Comparison of ENCODE assay signal across 8 cellular contexts in genomic region chr9:83979812-83980394, GRCh38. TPM values are rescaled to one million over a fixed set of nuclear protein-coding genes. Genes with fewer than 3 reads are reported as not detected.
DNase-seq lines count a peak whose midpoint lies in the region; ATAC-seq and TF ChIP-seq lines count a peak whose summit lies in the region.

TSS of gene HNRNPK (minus strand) at chr9:83980215. CDS start at chr9:83978252, 1,963 bp downstream.

- WGBS in H9 (ENCODE audit: extremely low coverage, insufficient read length, low lambda C conversion rate): no CpG with 5 or more reads among the region's 57 CpGs

- no peak within 1 kb of the TSS for H2BK20ac ChIP-seq in H9 (ENCODE audit: low read depth, low read length, poor library complexity, severe bottlenecking)

- H3K79me2 ChIP-seq in H9 (ENCODE audit: insufficient read depth, low read length): peaks cover 39% of the 10 kb centered on the region; the same call in 1 of the 2 replicates

- H2BK12ac ChIP-seq in H9 (ENCODE audit: insufficient read length, low read depth, low read length): peak within 1 kb of the TSS; percentile 3

- H3K23me2 ChIP-seq in H9 (ENCODE audit: insufficient read length, low read depth, low read length, poor library complexity, severe bottlenecking): peaks cover 8% of the 10 kb centered on the region

- peak within 1 kb of the TSS; percentile 99 for H3K4me3 ChIP-seq in fibroblast of the aortic adventitia (ENCODE audit: low read depth, low read length)

- H3K79me1 ChIP-seq in H9 (ENCODE audit: insufficient read depth, low read depth, low read length, poor library complexity, severe bottlenecking): peaks cover 5% of the 10 kb centered on the region

- H3K27me3 Mint-ChIP-seq in H9 (ENCODE audit: low read depth) (peaks cover 4% of the 10 kb centered on the region; the same call in 1 of the 2 replicates), nephron (ENCODE audit: low read depth) (no peaks in the 10 kb centered on the region)

- H4K5ac ChIP-seq in H9 (ENCODE audit: insufficient read length, low read depth, low read length): peak within 1 kb of the TSS; percentile 100

- peaks cover 33 to 45% of the 10 kb centered on the region in 2 experiments for H3K4me1 Mint-ChIP-seq in H9
- H3K4me1 Mint-ChIP-seq in nephron: peaks cover 37% of the 10 kb centered on the region

- H3K36me3 ChIP-seq in ES-I3 (ENCODE audit: insufficient read depth, low read length): peaks cover 24% of the 10 kb centered on the region

- H4K91ac ChIP-seq in H9 (ENCODE audit: insufficient read length, low read depth, low read length): peak within 1 kb of the TSS; percentile 99

- peak within 1 kb of the TSS; percentile 99 for H3K4ac ChIP-seq in H9 (ENCODE audit: low read depth, low read length)

- peak within 1 kb of the TSS; percentile 100 for H3K14ac ChIP-seq in H9 (ENCODE audit: insufficient read depth, low read length)

- H3K27ac Mint-ChIP-seq in H9 (peak within 1 kb of the TSS; percentile 99 to 100 (median 100)), nephron (peak within 1 kb of the TSS; percentile 100)

- H3T11ph ChIP-seq in H9 (ENCODE audit: low read length): peak within 1 kb of the TSS; percentile 92

- 0 out of 2 replicates have a peak within 1 kb of the TSS, but pooled peaks have one; percentile 20 for H2BK15ac ChIP-seq in H9 (ENCODE audit: low read depth, low read length)

- peak within 1 kb of the TSS; percentile 100 for H3K18ac ChIP-seq in H9 (ENCODE audit: insufficient read length, low read depth, low read length)

- no peak within 1 kb of the TSS for H2AFZ ChIP-seq in H9 (ENCODE audit: low read length)

- H3K9me3 ChIP-seq in ES-I3 (ENCODE audit: control insufficient read depth, insufficient read depth, low read length) (no peaks in the 10 kb centered on the region), H9 (ENCODE audit: control insufficient read depth, low read depth, low read length) (no peaks in the 10 kb centered on the region)

- peaks cover 0 to 3% of the 10 kb centered on the region in 2 experiments; a peak in 1 of 5 replicates for H3K9me3 Mint-ChIP-seq in H9
- no peaks in the 10 kb centered on the region for H3K9me3 Mint-ChIP-seq in nephron

- H3K56ac ChIP-seq in H9 (ENCODE audit: insufficient read length, low read depth, low read length): peak within 1 kb of the TSS; percentile 100

- H3K27ac ChIP-seq in H9 (ENCODE audit: insufficient read length, low read depth, low read length): peak within 1 kb of the TSS; percentile 83

- H3K36me3 Mint-ChIP-seq in H9 (ENCODE audit: insufficient read depth in 1 of 3, low read depth in 3 of 3): peaks cover 41 to 50% (median 49%) of the 10 kb centered on the region in 3 experiments
- H3K36me3 Mint-ChIP-seq in nephron (ENCODE audit: low read depth): peaks cover 41% of the 10 kb centered on the region

- peak; percentile 31; the same call in 1 of the 2 replicates for TF ChIP-seq POLR2A in Raji (IDR thresholded peaks at IDR 0.05; ENCODE audit: insufficient read depth, low read depth, low read length)

- H4K8ac ChIP-seq in H9 (replicated peaks; ENCODE audit: insufficient read length, low read depth, low read length): peak within 1 kb of the TSS; percentile 100

- H4K20me1 ChIP-seq in H9 (ENCODE audit: control insufficient read depth, insufficient read depth, insufficient read length): peaks cover 4% of the 10 kb centered on the region

- DNase-seq in H9: peak; percentile 97
- DNase-seq in M059J (ENCODE audit: low read depth): peak; percentile 96
- peak; percentile 100 for DNase-seq in activated effector memory CD4-positive, alpha-beta T cell treated with anti-CD3 and anti-CD28 coated beads, Interleukin-2, amount 50 U/mL, for 16 hours
- peak; percentile 99 for DNase-seq in fibroblast of the aortic adventitia (ENCODE audit: low read depth)
- peak; percentile 100 for DNase-seq in stimulated activated naive CD8-positive, alpha-beta T cell treated with anti-CD3 and anti-CD28 coated beads, Interleukin-15, Interleukin-2, amounts not matched to agents 100 U/mL and 50 U/mL, for 24 hours

- no peaks in the 10 kb centered on the region for H3K27me3 ChIP-seq in H9 (ENCODE audit: insufficient read depth, low read length)

- peak within 1 kb of the TSS; percentile 98 for H2BK5ac ChIP-seq in H9 (ENCODE audit: insufficient read length, low read length)

- peak within 1 kb of the TSS; percentile 90 for H2AK5ac ChIP-seq in H9 (ENCODE audit: insufficient read length, low read length)

- peak within 1 kb of the TSS; percentile 97 for H3K4me2 ChIP-seq in H9 (ENCODE audit: insufficient read depth, insufficient read length, low read length)

- peak; percentile 89 for ATAC-seq in stimulated activated naive CD8-positive, alpha-beta T cell treated with anti-CD3 and anti-CD28 coated beads, Interleukin-15, Interleukin-2, amounts not matched to agents 100 U/mL and 50 U/mL, for 24 hours

- H2BK120ac ChIP-seq in H9 (ENCODE audit: low read depth, low read length, poor library complexity, severe bottlenecking): peak within 1 kb of the TSS; percentile 99

- peak within 1 kb of the TSS; percentile 100 for H3K9ac ChIP-seq in ES-I3 (ENCODE audit: low read depth, low read length)
- H3K9ac ChIP-seq in H9 (ENCODE audit: extremely low read depth, insufficient read length, low read length): peak within 1 kb of the TSS; percentile 100

- H3K4me1 ChIP-seq in ES-I3 (ENCODE audit: insufficient read depth, low read length) (peaks cover 8% of the 10 kb centered on the region), H9 (ENCODE audit: insufficient read depth, low read length) (no peaks in the 10 kb centered on the region)

- H3K23ac ChIP-seq in H9 (ENCODE audit: insufficient read length, low read depth, low read length): no peak within 1 kb of the TSS

- peak within 1 kb of the TSS; percentile 97 for H3K4me3 Mint-ChIP-seq in H9
- peak within 1 kb of the TSS; percentile 97 to 98 (median 97) for H3K4me3 Mint-ChIP-seq in nephron

- TF ChIP-seq CTCF in H9 (conservative IDR thresholded peaks at IDR 0.05) (no peak), fibroblast of the aortic adventitia (IDR thresholded peaks at IDR 0.05; ENCODE audit: insufficient read depth, low read length) (peak; percentile 7), nephron (IDR thresholded peaks at IDR 0.05; ENCODE audit: unreplicated experiment in 3 of 3) (no peak)

RNA-seq across cellular contexts. Expression of gene HNRNPK, which starts in this region (rescaled TPM):
- 790 and 802 TPM in 2 replicates for total RNA-seq in H9 (2021)
- total RNA-seq in M059J (2014; rRNA removed; shearing (Covaris generic)): 632 and 762 TPM in 2 replicates
- total RNA-seq in fibroblast of the aortic adventitia (ENCODE audit: low replicate concordance): 207 and 445 TPM in 2 replicates

Comparison
In these comparisons a context has a peak if more than half of its experiments do, and no peak if none do; other contexts are left out.
1. Peak in every context shown above with its lines: DNase-seq, ATAC-seq, H3K4me3 ChIP-seq and H3K27ac ChIP-seq.